Comparison of ENCODE assay signal across 16 cellular contexts in the genomic region with DNA sequence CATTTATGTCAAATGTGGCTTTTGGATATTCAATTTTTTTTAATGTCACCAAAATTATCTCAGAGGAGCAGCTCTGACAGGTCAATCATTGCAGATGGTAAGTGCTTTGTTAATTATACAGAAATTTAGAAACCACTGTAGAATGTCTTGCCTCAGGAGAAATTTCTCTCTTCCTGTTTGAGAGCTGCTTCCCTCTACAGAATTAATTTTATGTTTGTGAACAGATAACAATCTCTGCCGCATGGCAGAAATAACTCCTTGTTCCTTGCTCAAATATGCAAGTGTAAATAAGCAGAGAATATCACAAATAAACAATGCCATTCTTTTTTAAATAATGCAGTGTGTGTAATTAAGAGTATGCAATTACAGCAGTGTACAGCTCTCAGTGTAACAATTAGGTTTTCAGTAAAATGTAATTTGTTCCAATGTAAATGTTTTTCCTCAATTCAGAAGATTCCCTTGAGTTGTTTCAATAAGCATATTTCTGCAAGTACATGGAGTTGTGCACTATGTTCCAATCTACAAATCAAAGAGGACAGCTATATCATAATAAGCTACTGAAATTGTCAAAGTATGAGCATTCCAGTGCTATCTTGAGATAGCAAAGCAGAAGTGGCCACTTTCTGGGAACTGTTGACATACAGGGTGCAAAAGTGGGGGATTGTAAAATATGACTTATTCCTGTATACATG.
"Had no signal": no experiment of that assay in that cellular context is flagged by ENCODE, and none has a peak within 500 bp of the region (broad histone marks: within the 10 kb centered on the region; RNA-seq: fewer than 3 reads in every experiment).

No MANE protein-coding gene starts in this region.

- DNase-seq: activated naive CD4-positive, alpha-beta T cell treated with anti-CD3 and anti-CD28 coated beads, Interleukin-2, amount 50 U/mL, for 16 hours; activated T-cell treated with anti-CD3 and anti-CD28 coated beads for 4 hours; adrenal gland; caudate nucleus; heart right ventricle; left cardiac atrium; ovary; right lobe of liver; stimulated activated naive CD8-positive, alpha-beta T cell treated with anti-CD3 and anti-CD28 coated beads, Interleukin-15, amount 100 ng/mL, for 72 hours; testis; upper lobe of right lung had no signal

- H3K4me3 ChIP-seq: adrenal gland, gastroesophageal sphincter, heart right ventricle, lung, neural progenitor cell, ovary, right lobe of liver, testis, upper lobe of right lung had no signal

- H3K9me3 ChIP-seq: adrenal gland, gastroesophageal sphincter, ovary, right lobe of liver, testis, upper lobe of right lung had no signal

- H3K27ac Mint-ChIP-seq: activated T-helper 17 cell treated with anti-CD3 and anti-CD28 coated beads, Interleukin-2, amount 50 U/mL, for 72 hours; neural progenitor cell; stimulated activated naive CD8-positive, alpha-beta T cell treated with anti-CD3 and anti-CD28 coated beads, Interleukin-15, amount 100 ng/mL, for 72 hours; T-helper 1 cell treated with Interleukin-12 subunit alpha and Interleukin-12 subunit beta and Interleukin-4 antibody, amounts not matched to agents 30 μg/mL and 1 μg/mL, for 36 hours had no signal

- H3K27ac ChIP-seq: adrenal gland, gastroesophageal sphincter, heart right ventricle, neural progenitor cell, ovary, right lobe of liver, testis, upper lobe of right lung had no signal

- H3K9me3 Mint-ChIP-seq: T-helper 1 cell treated with Interleukin-12 subunit alpha and Interleukin-12 subunit beta and Interleukin-4 antibody, amounts not matched to agents 30 μg/mL and 1 μg/mL, for 36 hours had no signal

- H3K4me3 Mint-ChIP-seq: activated T-helper 17 cell treated with anti-CD3 and anti-CD28 coated beads, Interleukin-2, amount 50 U/mL, for 72 hours; neural progenitor cell; stimulated activated naive CD8-positive, alpha-beta T cell treated with anti-CD3 and anti-CD28 coated beads, Interleukin-15, amount 100 ng/mL, for 72 hours; T-helper 1 cell treated with Interleukin-12 subunit alpha and Interleukin-12 subunit beta and Interleukin-4 antibody, amounts not matched to agents 30 μg/mL and 1 μg/mL, for 36 hours had no signal

- ATAC-seq: activated T-helper 17 cell treated with anti-CD3 and anti-CD28 coated beads, Interleukin-2, amount 50 U/mL, for 72 hours; gastroesophageal sphincter; heart right ventricle; left cardiac atrium; right lobe of liver; stimulated activated naive CD8-positive, alpha-beta T cell treated with anti-CD3 and anti-CD28 coated beads, Interleukin-15, amount 100 ng/mL, for 72 hours had no signal

- H3K4me1 Mint-ChIP-seq: activated T-helper 17 cell treated with anti-CD3 and anti-CD28 coated beads, Interleukin-2, amount 50 U/mL, for 72 hours; stimulated activated naive CD8-positive, alpha-beta T cell treated with anti-CD3 and anti-CD28 coated beads, Interleukin-15, amount 100 ng/mL, for 72 hours had no signal

- H3K27me3 ChIP-seq: adrenal gland, gastroesophageal sphincter, heart right ventricle, neural progenitor cell, ovary, right lobe of liver, testis, upper lobe of right lung had no signal

- H3K36me3 ChIP-seq: adrenal gland, gastroesophageal sphincter, heart right ventricle, neural progenitor cell, ovary, right lobe of liver, upper lobe of right lung had no signal

- H3K27me3 Mint-ChIP-seq: activated T-helper 17 cell treated with anti-CD3 and anti-CD28 coated beads, Interleukin-2, amount 50 U/mL, for 72 hours; stimulated activated naive CD8-positive, alpha-beta T cell treated with anti-CD3 and anti-CD28 coated beads, Interleukin-15, amount 100 ng/mL, for 72 hours had no signal

- H3K4me1 ChIP-seq: adrenal gland, gastroesophageal sphincter, heart right ventricle, right lobe of liver, testis, upper lobe of right lung had no signal
